9 cellular contexts compared by ENCODE assay signal in the genomic region with DNA sequence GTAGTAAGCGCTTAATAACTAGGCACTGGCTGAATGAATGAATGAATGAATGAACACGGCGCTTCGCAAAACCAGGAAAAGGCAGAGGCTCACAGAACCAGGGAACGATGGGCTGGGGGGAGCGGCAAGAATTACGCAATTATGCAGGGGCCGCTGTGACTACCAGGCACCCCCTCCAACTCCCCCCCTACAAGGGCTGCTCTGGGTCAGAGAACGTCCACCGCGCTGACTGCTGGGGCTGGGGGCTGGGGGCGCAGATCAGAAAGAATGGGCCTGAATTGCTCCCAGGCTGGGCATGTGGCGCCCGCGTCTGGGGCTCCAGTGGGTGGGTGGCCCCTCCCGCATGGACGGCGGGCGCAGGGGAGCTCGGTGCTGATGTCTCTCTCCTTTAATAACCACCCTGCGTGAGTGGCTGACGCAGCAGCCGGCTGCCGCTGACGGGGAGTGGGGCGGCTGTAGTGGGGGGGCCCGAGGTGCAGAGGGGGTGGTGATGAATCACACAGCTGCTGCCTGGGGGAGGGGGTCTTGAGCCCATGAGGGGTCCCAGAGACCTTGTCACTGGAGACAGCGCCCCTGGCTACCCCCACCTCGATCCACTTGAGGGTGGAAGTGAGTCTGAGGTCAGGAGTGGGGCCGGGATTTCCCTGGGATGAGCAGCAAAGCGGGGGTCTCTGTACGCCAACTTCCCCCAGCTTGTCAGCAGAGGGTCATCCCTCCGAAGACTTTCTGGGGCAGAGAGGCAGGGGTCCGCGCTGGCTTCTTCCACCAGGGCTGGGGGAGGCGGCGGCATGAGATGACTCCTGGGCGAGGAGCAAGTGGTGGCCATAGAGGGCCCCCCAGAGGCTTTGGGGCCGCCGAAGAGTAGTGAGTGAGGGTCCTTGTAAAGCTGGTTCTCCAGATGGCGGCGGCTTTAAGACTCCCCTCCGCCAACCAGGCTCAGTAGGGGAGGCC. TPM values are rescaled to one million over a fixed set of nuclear protein-coding genes. Genes with fewer than 3 reads are reported as not detected.
DNase-seq lines count a peak whose midpoint lies in the region; ATAC-seq and TF ChIP-seq lines count a peak whose summit lies in the region.
"Had no signal": no experiment of that assay in that cellular context is flagged by ENCODE, and none has a peak within 500 bp of the region (broad histone marks: within the 10 kb centered on the region; RNA-seq: fewer than 3 reads in every experiment).

No MANE protein-coding gene starts in this region.

- H4K20me1 ChIP-seq in DOHH2 (ENCODE audit: control insufficient read depth, insufficient read depth, low read depth, low read length) = peaks cover 19% of the 10 kb centered on the region

- no peaks in the 10 kb centered on the region for H3K9me3 Mint-ChIP-seq in endothelial cell (ENCODE audit: unreplicated experiment)

- H3K4me3 Mint-ChIP-seq in endothelial cell (ENCODE audit: unreplicated experiment) = peak overlapping the region; percentile 40

- H3F3A ChIP-seq in DOHH2 (ENCODE audit: control insufficient read depth, insufficient read depth) = peaks cover 62% of the 10 kb centered on the region

- DNase-seq in RPMI8226 (peak; percentile 68), endothelial cell (ENCODE audit: low spot score) (no peak), posterior vena cava (ENCODE audit: low spot score) (peak; percentile 85), SK-N-DZ (ENCODE audit: low spot score) (no peak), HUDEP-2 (lab: John Stamatoyannopoulos, UW; ENCODE audit: unreplicated experiment in 76 of 76) (no peak), NCI-H446 (lab: John Stamatoyannopoulos, UW) (no peak)

- intact Hi-C loops in posterior vena cava (cut with DNase I) = loop anchor here (1.0 to 2.0 kb wide), 2 partner anchors 23 kb away; no protein-coding TSS in a partner anchor

- H3K79me2 ChIP-seq in DOHH2 (ENCODE audit: control insufficient read depth, low read length) = peaks cover 40% of the 10 kb centered on the region

- peaks cover 38% of the 10 kb centered on the region for H3K36me3 ChIP-seq in DOHH2 (ENCODE audit: control insufficient read depth, low read length)

- H3K4me1 Mint-ChIP-seq in endothelial cell (ENCODE audit: unreplicated experiment) = peaks cover 30% of the 10 kb centered on the region

- H3K27me3 ChIP-seq in DOHH2 (ENCODE audit: control insufficient read depth, low read length) = no peaks in the 10 kb centered on the region; the same call in 1 of the 2 replicates

- peak overlapping the region; percentile 63 for H3K4me3 ChIP-seq in DOHH2 (ENCODE audit: low read length)

- H3K27ac ChIP-seq in DOHH2 (ENCODE audit: low read depth, low read length) = peak overlapping the region; percentile 95

- TF ChIP-seq CTCF in DOHH2 (IDR thresholded peaks at IDR 0.05; ENCODE audit: low read depth, low read length, poor library complexity, severe bottlenecking) (no peak), endothelial cell (IDR thresholded peaks at IDR 0.05; ENCODE audit: unreplicated experiment) (no peak)

- peaks cover 20% of the 10 kb centered on the region for H3K27me3 Mint-ChIP-seq in endothelial cell (ENCODE audit: unreplicated experiment)

- H3K27ac Mint-ChIP-seq in endothelial cell (ENCODE audit: unreplicated experiment) = peak overlapping the region; percentile 72

- H3K36me3 Mint-ChIP-seq in endothelial cell (ENCODE audit: low read depth, unreplicated experiment) = peaks cover 18% of the 10 kb centered on the region

- H3K4me2 ChIP-seq in DOHH2 (ENCODE audit: low read length) = peak overlapping the region; percentile 95

- no peaks in the 10 kb centered on the region for H3K9me3 ChIP-seq in DOHH2 (ENCODE audit: control insufficient read depth, insufficient read depth, low read length)

- no peaks in the 10 kb centered on the region for H3K9me2 ChIP-seq in DOHH2 (replicated peaks; ENCODE audit: control insufficient read depth, low read length)

- peaks cover 89% of the 10 kb centered on the region for H3K4me1 ChIP-seq in DOHH2 (ENCODE audit: control insufficient read depth, low read length)

- no peak for ATAC-seq in GM21786 (IDR thresholded peaks at IDR 0.05; ENCODE audit: unreplicated experiment)

RNA-seq across cellular contexts. Expression of a gene that starts 1.4 kb away (rescaled TPM):
- 315 TPM for total RNA-seq in endothelial cell (ENCODE audit: unreplicated experiment)
- 100 to 1,000 TPM; 447 to 636 TPM for total RNA-seq in posterior vena cava
- 479 and 663 TPM in 2 replicates for polyA plus RNA-seq in SK-N-DZ (2014; cell fraction: cytosol; rRNA removed)
- polyA plus RNA-seq in SK-N-DZ (2014; cell fraction: nucleus; rRNA removed) = 559 and 732 TPM in 2 replicates

RNA-seq across cellular contexts. Expression of a gene that starts 7.6 kb away (rescaled TPM):
- total RNA-seq in endothelial cell (ENCODE audit: unreplicated experiment) (22.7 TPM), posterior vena cava (10 to 100 TPM; 25.2 to 27.2 TPM)
- polyA plus RNA-seq in SK-N-DZ (2014; cell fraction: cytosol; rRNA removed) = 27.6 and 35.5 TPM in 2 replicates
- polyA plus RNA-seq in SK-N-DZ (2014; cell fraction: nucleus; rRNA removed) = 40.1 and 42.4 TPM in 2 replicates

RNA-seq across cellular contexts. Expression of a gene that starts 18.0 kb away (rescaled TPM):
- total RNA-seq in endothelial cell (ENCODE audit: unreplicated experiment) (14.6 TPM), posterior vena cava (not detected)
- 12.4 and 16.7 TPM in 2 replicates for polyA plus RNA-seq in SK-N-DZ (2014; cell fraction: cytosol; rRNA removed)
- 6.8 and 9.5 TPM in 2 replicates for polyA plus RNA-seq in SK-N-DZ (2014; cell fraction: nucleus; rRNA removed)
- total RNA-seq: M059J had no signal

RNA-seq across cellular contexts. Expression of a gene that starts 19.3 kb away (rescaled TPM):
- total RNA-seq in endothelial cell (ENCODE audit: unreplicated experiment) (204 TPM), posterior vena cava (10 to 100 TPM; 76.5 to 86.3 TPM)
- 23.3 and 31.3 TPM in 2 replicates for polyA plus RNA-seq in SK-N-DZ (2014; cell fraction: cytosol; rRNA removed)
- polyA plus RNA-seq in SK-N-DZ (2014; cell fraction: nucleus; rRNA removed) = 74.4 and 125 TPM in 2 replicates

RNA-seq across cellular contexts. Expression of a gene that starts 26.2 kb away (rescaled TPM):
- total RNA-seq in endothelial cell (ENCODE audit: unreplicated experiment) (175 TPM), posterior vena cava (100 to 1,000 TPM; 125 to 137 TPM)
- polyA plus RNA-seq in SK-N-DZ (2014; cell fraction: cytosol; rRNA removed) = 69.7 and 75.2 TPM in 2 replicates
- polyA plus RNA-seq in SK-N-DZ (2014; cell fraction: nucleus; rRNA removed) = 50.9 and 102 TPM in 2 replicates

Comparison
In these comparisons a context has a peak if more than half of its experiments do, and no peak if none do; other contexts are left out.
1. DNase-seq: peak in RPMI8226 (single experiment) and posterior vena cava (single experiment); none in endothelial cell (single experiment), SK-N-DZ (single experiment), HUDEP-2 (0 of 76) and NCI-H446 (0 of 2).
2. RNA of a gene that starts 18.0 kb away (total RNA-seq): 14.6 TPM in endothelial cell (single experiment); not detected in posterior vena cava; every median in the first group is over 10 times any median in the second.